Comparison of ENCODE assay signal across 29 cellular contexts in genomic region chr11:880447-880846, GRCh38.
"Had no signal": no experiment of that assay in that cellular context is flagged by ENCODE, and none has a peak within 500 bp of the region (broad histone marks: within the 10 kb centered on the region; RNA-seq: fewer than 3 reads in every experiment).

No MANE protein-coding gene starts in this region.

- H3K27ac Mint-ChIP-seq: activated CD4-positive, alpha-beta memory T cell treated with anti-CD3 and anti-CD28 coated beads, Interleukin-2, amount 10 ng/mL, durations not matched to agents 7 days and 5 days; activated CD4-positive, alpha-beta T cell treated with anti-CD3 and anti-CD28 coated beads, Interleukin-2, amount 10 ng/mL, durations not matched to agents 7 days and 5 days; activated naive CD4-positive, alpha-beta T cell treated with anti-CD3 and anti-CD28 coated beads, Interleukin-2, amount 50 U/mL, for 24 hours; activated T-helper 17 cell treated with anti-CD3 and anti-CD28 coated beads, Interleukin-2, amount 50 U/mL, for 72 hours; stimulated activated naive B cell treated with anti-CD40 and anti-IgM and Interleukin-4, amounts not matched to agents 10 μg/mL and 1 μg/mL and 100 μg/mL, for 72 hours had no signal

- H3K9me3 ChIP-seq: gastroesophageal sphincter, psoas muscle, right atrium auricular region, stomach, thyroid gland, upper lobe of left lung had no signal

- H3K36me3 ChIP-seq: thyroid gland had no signal

- H3K4me3 Mint-ChIP-seq: activated CD4-positive, alpha-beta memory T cell treated with anti-CD3 and anti-CD28 coated beads, Interleukin-2, amount 10 ng/mL, durations not matched to agents 7 days and 5 days; activated CD4-positive, alpha-beta T cell treated with anti-CD3 and anti-CD28 coated beads, Interleukin-2, amount 10 ng/mL, durations not matched to agents 7 days and 5 days; activated naive CD4-positive, alpha-beta T cell treated with anti-CD3 and anti-CD28 coated beads, Interleukin-2, amount 50 U/mL, for 24 hours; activated T-cell treated with anti-CD3 and anti-CD28 coated beads, Interleukin-2, amount 50 U/mL, for 4 hours; activated T-helper 17 cell treated with anti-CD3 and anti-CD28 coated beads, Interleukin-2, amount 50 U/mL, for 72 hours; naive thymus-derived CD4-positive, alpha-beta T cell; neural crest cell; stimulated activated naive B cell treated with anti-CD40 and anti-IgM and Interleukin-4, amounts not matched to agents 10 μg/mL and 1 μg/mL and 100 μg/mL, for 72 hours had no signal

- H3K79me2 ChIP-seq: hepatocyte, parathyroid adenoma had no signal

- H3K4me3 ChIP-seq: gastroesophageal sphincter, hepatocyte, psoas muscle, right atrium auricular region, smooth muscle cell, stomach, thyroid gland, upper lobe of left lung had no signal

- H3K9me3 Mint-ChIP-seq: activated CD4-positive, alpha-beta memory T cell treated with anti-CD3 and anti-CD28 coated beads, Interleukin-2, amount 10 ng/mL, durations not matched to agents 7 days and 5 days; activated CD4-positive, alpha-beta T cell treated with anti-CD3 and anti-CD28 coated beads, Interleukin-2, amount 10 ng/mL, durations not matched to agents 7 days and 5 days; activated naive CD4-positive, alpha-beta T cell treated with anti-CD3 and anti-CD28 coated beads, Interleukin-2, amount 50 U/mL, for 24 hours; activated T-cell treated with anti-CD3 and anti-CD28 coated beads, Interleukin-2, amount 50 U/mL, for 4 hours; activated T-helper 17 cell treated with anti-CD3 and anti-CD28 coated beads, Interleukin-2, amount 50 U/mL, for 72 hours; naive thymus-derived CD4-positive, alpha-beta T cell; neural crest cell had no signal

- DNase-seq: activated CD4-positive, alpha-beta memory T cell treated with anti-CD3 and anti-CD28 coated beads, Interleukin-2, amount 10 ng/mL, durations not matched to agents 7 days and 5 days; activated CD4-positive, alpha-beta T cell treated with anti-CD3 and anti-CD28 coated beads for 1 hour; activated CD4-positive, alpha-beta T cell treated with anti-CD3 and anti-CD28 coated beads, Interleukin-2, amount 10 ng/mL, durations not matched to agents 7 days and 5 days; activated gamma-delta T cell treated with Interleukin-2 at 50 U/mL for 16 hours; activated T-cell treated with anti-CD3 and anti-CD28 coated beads, Interleukin-2, amount 50 U/mL, for 4 hours; dermis blood vessel endothelial cell; effector CD4-positive, alpha-beta T cell; left cardiac atrium; mammary epithelial cell; midbrain; naive thymus-derived CD4-positive, alpha-beta T cell; occipital lobe; psoas muscle; stimulated activated CD4-positive, alpha-beta T cell treated with anti-CD3 and anti-CD28 coated beads, Interleukin-1b, Interleukin-23, amount 100 ng/mL, for 48 hours; stimulated activated CD4-positive, alpha-beta T cell treated with anti-CD3 and anti-CD28 coated beads, Interleukin-4, amount 100 ng/mL, for 4 hours; stimulated activated CD8-positive, alpha-beta memory T cell treated with anti-CD3 and anti-CD28 coated beads, Interleukin-4, amount 100 ng/mL, for 48 hours; stimulated activated naive B cell treated with anti-CD40 and anti-IgM and Interleukin-4, amounts not matched to agents 10 μg/mL and 1 μg/mL and 100 μg/mL, for 72 hours; stomach; T1000; thyroid gland had no signal

- H3K27ac ChIP-seq: gastroesophageal sphincter, hepatocyte, parathyroid adenoma, psoas muscle, right atrium auricular region, stomach, thyroid gland, upper lobe of left lung had no signal

- H3K4me2 ChIP-seq: hepatocyte, smooth muscle cell had no signal

- H3K27me3 Mint-ChIP-seq: activated CD4-positive, alpha-beta memory T cell treated with anti-CD3 and anti-CD28 coated beads, Interleukin-2, amount 10 ng/mL, durations not matched to agents 7 days and 5 days; activated CD4-positive, alpha-beta T cell treated with anti-CD3 and anti-CD28 coated beads, Interleukin-2, amount 10 ng/mL, durations not matched to agents 7 days and 5 days; activated naive CD4-positive, alpha-beta T cell treated with anti-CD3 and anti-CD28 coated beads, Interleukin-2, amount 50 U/mL, for 24 hours; activated T-helper 17 cell treated with anti-CD3 and anti-CD28 coated beads, Interleukin-2, amount 50 U/mL, for 72 hours; naive thymus-derived CD4-positive, alpha-beta T cell; stimulated activated naive B cell treated with anti-CD40 and anti-IgM and Interleukin-4, amounts not matched to agents 10 μg/mL and 1 μg/mL and 100 μg/mL, for 72 hours had no signal

- H3K4me1 ChIP-seq: gastroesophageal sphincter, parathyroid adenoma, stomach, thyroid gland, upper lobe of left lung had no signal

- H3K4me1 Mint-ChIP-seq: activated CD4-positive, alpha-beta memory T cell treated with anti-CD3 and anti-CD28 coated beads, Interleukin-2, amount 10 ng/mL, durations not matched to agents 7 days and 5 days; activated naive CD4-positive, alpha-beta T cell treated with anti-CD3 and anti-CD28 coated beads, Interleukin-2, amount 50 U/mL, for 24 hours; activated T-helper 17 cell treated with anti-CD3 and anti-CD28 coated beads, Interleukin-2, amount 50 U/mL, for 72 hours; neural crest cell had no signal

- ATAC-seq: activated T-cell treated with anti-CD3 and anti-CD28 coated beads, Interleukin-2, amount 50 U/mL, for 4 hours; activated T-helper 17 cell treated with anti-CD3 and anti-CD28 coated beads, Interleukin-2, amount 50 U/mL, for 72 hours; gastroesophageal sphincter; left cardiac atrium; naive thymus-derived CD4-positive, alpha-beta T cell; psoas muscle; stimulated activated naive B cell treated with anti-CD40 and anti-IgM and Interleukin-4, amounts not matched to agents 10 μg/mL and 1 μg/mL and 100 μg/mL, for 72 hours had no signal

- H3K27me3 ChIP-seq: gastroesophageal sphincter, hepatocyte, right atrium auricular region, stomach, thyroid gland, upper lobe of left lung had no signal
